ENCODE assay signal across 8 cellular contexts in genomic region chr19:38851622-38852230, GRCh38. TPM values are rescaled to one million over a fixed set of nuclear protein-coding genes. Genes with fewer than 3 reads are reported as not detected.
A peak's percentile ranks its signal among the peaks of the same experiment; 100 is the strongest.
DNase-seq lines count a peak whose midpoint lies in the region; ATAC-seq, FAIRE-seq and TF ChIP-seq lines count a peak whose summit lies in the region.

No MANE protein-coding gene starts in this region.

- DNase-seq in GM04504 (ENCODE audit: low read depth) = peak; percentile 83
- DNase-seq in NCI-H526 treated with DMSO at 0.1 percent for 48 hours (lab: John Stamatoyannopoulos, UW) = peak; percentile 77
- DNase-seq in activated CD4-positive, alpha-beta T cell treated with anti-CD3 and anti-CD28 coated beads, Interleukin-2, amount 50 U/mL, for 1 hour = peak; percentile 86
- peak; percentile 89 for DNase-seq in dedifferentiated amniotic fluid mesenchymal stem cell (ENCODE audit: extremely low spot score)
- DNase-seq in HepG2 (ENCODE audit: low spot score) = peak; percentile 79
- peak; percentile 91 to 93 for DNase-seq in stimulated activated CD4-positive, alpha-beta T cell treated with anti-CD3 and anti-CD28 coated beads, Interleukin-2, amount 100 ng/mL, for 24 hours

- no peaks in the 10 kb centered on the region for H3K9me3 ChIP-seq in HepG2 (ENCODE audit: low read length)

- H3K27ac ChIP-seq in HepG2 (ENCODE audit: extremely low read length, insufficient read depth, low read length) = peak overlapping the region; percentile 91

- peak; percentile 50 to 72 for TF ChIP-seq POLR2A in HepG2 (IDR thresholded peaks at IDR 0.05; ENCODE audit: insufficient read depth in 1 of 2, low read depth in 2 of 2, low read length in 2 of 2)

- peak overlapping the region; percentile 92 for H3K4me2 ChIP-seq in HepG2 (ENCODE audit: low read depth, low read length)

- peak overlapping the region; percentile 84 to 93 (median 87) for H3K4me3 ChIP-seq in HepG2 (replicated peaks in 1 of 3; ENCODE audit: insufficient read depth in 1 of 3, low read depth in 2 of 3, low read length in 3 of 3)

- H3K27me3 ChIP-seq in HepG2 (ENCODE audit: control insufficient read depth in 1 of 2, insufficient read depth in 2 of 2, low read length in 2 of 2) = no peaks in the 10 kb centered on the region; a peak in 1 of 5 replicates

- POLR2A ChIA-PET in HepG2 (lab: Yijun Ruan, JAX) = interaction anchor here (0.9 to 9.1 kb wide), 21 partner anchors 9 to 233 kb away, joined by 3 to 148 read pairs (median 5); partner anchors contain the start of genes ACTN4, ECH1, EIF3K and MRPS12

- peak; percentile 10; the same call in 1 of the 2 replicates for TF ChIP-seq RAD21 in HepG2 (CRISPR knock-in tag; IDR thresholded peaks at IDR 0.05)

- CTCF ChIA-PET in HepG2 (lab: Yijun Ruan, JAX; ENCODE audit: low intra/inter-chr PET ratio, low total read pairs) = no interaction called here

- no peak overlapping the region for H2AFZ ChIP-seq in HepG2 (ENCODE audit: low read length)

- intact Hi-C loops in HepG2 (cut with micrococcal nuclease; ENCODE audit: unreplicated experiment) = loop anchor here (2.0 kb wide), 2 partner anchors 21 to 47 kb away; partner anchors contain the start of genes ECH1, NFKBIB and SIRT2

- ATAC-seq in HG03432 (IDR thresholded peaks at IDR 0.05; ENCODE audit: unreplicated experiment) (peak; percentile 29), HepG2 (peak; percentile 16), HG03095 (IDR thresholded peaks at IDR 0.05; ENCODE audit: unreplicated experiment) (no peak)

- no peak for FAIRE-seq in HepG2 (lab: Jason Lieb, UNC)

- H3K79me2 ChIP-seq in HepG2 (ENCODE audit: insufficient read depth, low read length) = peaks cover 34% of the 10 kb centered on the region

- TF ChIP-seq CTCF in HepG2 (CRISPR knock-in tag; IDR thresholded peaks at IDR 0.05) = no peak

- in situ Hi-C loops in HepG2 (cut with HindIII; ENCODE audit: extremely low pct_ligation_motif_present, low pct_unique_long_range_greater_than_20kb) = no loop called here

- peaks cover 24% of the 10 kb centered on the region for H4K20me1 ChIP-seq in HepG2 (ENCODE audit: insufficient read depth, low read length)

- peak overlapping the region; percentile 88 for H3K9ac ChIP-seq in HepG2 (ENCODE audit: insufficient read depth, low read depth, low read length)

- peaks cover 49% of the 10 kb centered on the region for H3K4me1 ChIP-seq in HepG2 (ENCODE audit: insufficient read depth, low read length)

- H3K36me3 ChIP-seq in HepG2 (replicated peaks in 1 of 2; ENCODE audit: control insufficient read depth in 1 of 2, insufficient read depth in 2 of 2, low read length in 2 of 2) = peaks cover 7 to 12% of the 10 kb centered on the region in 2 experiments

- BruUV-seq in HepG2 (replicated peaks; lab: Mats Ljungman, UMichigan) = no TSS peak

- WGBS in HepG2 (ENCODE audit: low lambda C conversion rate) = 2% methylated on average over 30 of the region's 67 CpGs

- TF ChIP-seq EP300 in HepG2 (IDR thresholded peaks at IDR 0.05; ENCODE audit: low read depth in 2 of 2, low read length in 2 of 2) (peak in 1 of 2 experiments; percentile 65; a peak in 2 of 4 replicates), HepG2 (CRISPR knock-in tag; IDR thresholded peaks at IDR 0.05; ENCODE audit: borderline replicate concordance) (no peak)

RNA-seq across cellular contexts. Expression of gene HNRNPL, which starts 1.9 kb away (rescaled TPM):
- 270 and 278 TPM in 2 replicates for total RNA-seq in HepG2 (2016; rRNA removed; fragmentation: Illumina TruSeq; extraction: Trizol)
- 44.9 and 50.3 TPM in 2 replicates for total RNA-seq in HepG2 (2016; cell fraction: cytosol; rRNA removed; fragmentation: Illumina TruSeq; extraction: Trizol; ENCODE audit: low read depth)
- total RNA-seq in HepG2 (2016; cell fraction: insoluble cytoplasmic fraction; rRNA removed; fragmentation: Illumina TruSeq; extraction: Trizol) = 247 and 303 TPM in 2 replicates
- 97.2 and 106 TPM in 2 replicates for total RNA-seq in HepG2 (2016; cell fraction: membrane; rRNA removed; fragmentation: Illumina TruSeq; extraction: Trizol)
- 191 and 201 TPM in 2 replicates for total RNA-seq in HepG2 (2016; cell fraction: nucleus; rRNA removed; fragmentation: Illumina TruSeq; extraction: Trizol)
- 148 and 156 TPM in 2 replicates for polyA plus RNA-seq in HepG2 (2011; rRNA removed)
- polyA plus RNA-seq in HepG2 (2011; cell fraction: cytosol; rRNA removed) = 89.9 and 92.3 TPM in 2 replicates
- polyA plus RNA-seq in HepG2 (2011; cell fraction: nucleus; rRNA removed) = 184 and 197 TPM in 2 replicates
- 166 and 314 TPM in 2 replicates for polyA plus RNA-seq in HepG2 (2012)
- 36.1 and 37.5 TPM in 2 replicates for polyA plus RNA-seq in HepG2 (2016; cell fraction: cytosol; fragmentation: Illumina TruSeq; extraction: Trizol; ENCODE audit: low read depth)
- 257 and 357 TPM in 2 replicates for polyA plus RNA-seq in HepG2 (2016; cell fraction: insoluble cytoplasmic fraction; fragmentation: Illumina TruSeq; extraction: Trizol; ENCODE audit: low read depth)
- polyA plus RNA-seq in HepG2 (2016; cell fraction: membrane; fragmentation: Illumina TruSeq; extraction: Trizol; ENCODE audit: low read depth) = 76.7 and 82.5 TPM in 2 replicates
- 372 and 405 TPM in 2 replicates for polyA plus RNA-seq in HepG2 (2016; cell fraction: nucleus; fragmentation: Illumina TruSeq; extraction: Trizol; ENCODE audit: insufficient read depth, low read depth)
- 218 and 315 TPM in 2 replicates for polyA minus RNA-seq in HepG2 (2011; rRNA and poly(A)+ RNA removed; ENCODE audit: low replicate concordance)
- polyA minus RNA-seq in HepG2 (2011; cell fraction: cytosol; rRNA and poly(A)+ RNA removed) = 121 and 131 TPM in 2 replicates
- 131 and 151 TPM in 2 replicates for polyA minus RNA-seq in HepG2 (2011; cell fraction: nucleus; rRNA and poly(A)+ RNA removed)

RNA-seq across cellular contexts. Expression of gene ECH1, which starts 20.1 kb away (rescaled TPM):
- 45.4 and 54.8 TPM in 2 replicates for total RNA-seq in HepG2 (2016; rRNA removed; fragmentation: Illumina TruSeq; extraction: Trizol)
- 17.9 and 23.1 TPM in 2 replicates for total RNA-seq in HepG2 (2016; cell fraction: cytosol; rRNA removed; fragmentation: Illumina TruSeq; extraction: Trizol; ENCODE audit: low read depth)
- total RNA-seq in HepG2 (2016; cell fraction: insoluble cytoplasmic fraction; rRNA removed; fragmentation: Illumina TruSeq; extraction: Trizol) = 41.2 and 57.4 TPM in 2 replicates
- total RNA-seq in HepG2 (2016; cell fraction: membrane; rRNA removed; fragmentation: Illumina TruSeq; extraction: Trizol) = 15.1 and 19.6 TPM in 2 replicates
- total RNA-seq in HepG2 (2016; cell fraction: nucleus; rRNA removed; fragmentation: Illumina TruSeq; extraction: Trizol) = 31.4 and 37.2 TPM in 2 replicates
- 198 and 277 TPM in 2 replicates for polyA plus RNA-seq in HepG2 (2011; rRNA removed)
- 180 and 200 TPM in 2 replicates for polyA plus RNA-seq in HepG2 (2011; cell fraction: cytosol; rRNA removed)
- polyA plus RNA-seq in HepG2 (2011; cell fraction: nucleus; rRNA removed) = 123 and 139 TPM in 2 replicates
- 231 and 273 TPM in 2 replicates for polyA plus RNA-seq in HepG2 (2012)
- 49.8 and 49.9 TPM in 2 replicates for polyA plus RNA-seq in HepG2 (2016; cell fraction: cytosol; fragmentation: Illumina TruSeq; extraction: Trizol; ENCODE audit: low read depth)
- 244 and 262 TPM in 2 replicates for polyA plus RNA-seq in HepG2 (2016; cell fraction: insoluble cytoplasmic fraction; fragmentation: Illumina TruSeq; extraction: Trizol; ENCODE audit: low read depth)
- 43.5 and 46.5 TPM in 2 replicates for polyA plus RNA-seq in HepG2 (2016; cell fraction: membrane; fragmentation: Illumina TruSeq; extraction: Trizol; ENCODE audit: low read depth)
- polyA plus RNA-seq in HepG2 (2016; cell fraction: nucleus; fragmentation: Illumina TruSeq; extraction: Trizol; ENCODE audit: insufficient read depth, low read depth) = 142 and 151 TPM in 2 replicates
- polyA minus RNA-seq in HepG2 (2011; rRNA and poly(A)+ RNA removed; ENCODE audit: low replicate concordance) = 119 and 143 TPM in 2 replicates
- polyA minus RNA-seq in HepG2 (2011; cell fraction: cytosol; rRNA and poly(A)+ RNA removed) = 74.8 and 77.1 TPM in 2 replicates
- polyA minus RNA-seq in HepG2 (2011; cell fraction: nucleus; rRNA and poly(A)+ RNA removed) = 30.3 and 39.7 TPM in 2 replicates

RNA-seq across cellular contexts. Expression of gene RINL, which starts 26.3 kb away (rescaled TPM):
- 10.3 and 11.4 TPM in 2 replicates for total RNA-seq in HepG2 (2016; rRNA removed; fragmentation: Illumina TruSeq; extraction: Trizol)
- 4.4 and 4.8 TPM in 2 replicates for total RNA-seq in HepG2 (2016; cell fraction: cytosol; rRNA removed; fragmentation: Illumina TruSeq; extraction: Trizol; ENCODE audit: low read depth)
- 11.9 and 12.4 TPM in 2 replicates for total RNA-seq in HepG2 (2016; cell fraction: insoluble cytoplasmic fraction; rRNA removed; fragmentation: Illumina TruSeq; extraction: Trizol)
- total RNA-seq in HepG2 (2016; cell fraction: membrane; rRNA removed; fragmentation: Illumina TruSeq; extraction: Trizol) = 8.3 and 11.2 TPM in 2 replicates
- 5.0 and 8.7 TPM in 2 replicates for total RNA-seq in HepG2 (2016; cell fraction: nucleus; rRNA removed; fragmentation: Illumina TruSeq; extraction: Trizol)
- 18.0 and 18.5 TPM in 2 replicates for polyA plus RNA-seq in HepG2 (2011; rRNA removed)
- 13.8 and 14.5 TPM in 2 replicates for polyA plus RNA-seq in HepG2 (2011; cell fraction: cytosol; rRNA removed)
- 23.0 and 23.9 TPM in 2 replicates for polyA plus RNA-seq in HepG2 (2011; cell fraction: nucleus; rRNA removed)
- 8.6 and 10.2 TPM in 2 replicates for polyA plus RNA-seq in HepG2 (2012)
- 2.4 and 2.6 TPM in 2 replicates for polyA plus RNA-seq in HepG2 (2016; cell fraction: cytosol; fragmentation: Illumina TruSeq; extraction: Trizol; ENCODE audit: low read depth)
- polyA plus RNA-seq in HepG2 (2016; cell fraction: insoluble cytoplasmic fraction; fragmentation: Illumina TruSeq; extraction: Trizol; ENCODE audit: low read depth) = 9.1 and 12.2 TPM in 2 replicates
- 5.3 and 6.5 TPM in 2 replicates for polyA plus RNA-seq in HepG2 (2016; cell fraction: membrane; fragmentation: Illumina TruSeq; extraction: Trizol; ENCODE audit: low read depth)
- polyA plus RNA-seq in HepG2 (2016; cell fraction: nucleus; fragmentation: Illumina TruSeq; extraction: Trizol; ENCODE audit: insufficient read depth, low read depth) = 12.7 and 15.7 TPM in 2 replicates
- 3.7 and 14.6 TPM in 2 replicates for polyA minus RNA-seq in HepG2 (2011; rRNA and poly(A)+ RNA removed; ENCODE audit: low replicate concordance)
- polyA minus RNA-seq in HepG2 (2011; cell fraction: cytosol; rRNA and poly(A)+ RNA removed) = 5.7 and 7.2 TPM in 2 replicates
- polyA minus RNA-seq in HepG2 (2011; cell fraction: nucleus; rRNA and poly(A)+ RNA removed) = 9.9 and 10.7 TPM in 2 replicates

RNA-seq across cellular contexts. Expression of gene LGALS4, which starts 39.0 kb away (rescaled TPM):
- 0.24 and 0.32 TPM in 2 replicates for total RNA-seq in HepG2 (2016; rRNA removed; fragmentation: Illumina TruSeq; extraction: Trizol)
- not detected in 2 replicates for total RNA-seq in HepG2 (2016; cell fraction: cytosol; rRNA removed; fragmentation: Illumina TruSeq; extraction: Trizol; ENCODE audit: low read depth)
- 0.39 TPM in 1 of 2 replicates, not detected in the other for total RNA-seq in HepG2 (2016; cell fraction: insoluble cytoplasmic fraction; rRNA removed; fragmentation: Illumina TruSeq; extraction: Trizol)
- total RNA-seq in HepG2 (2016; cell fraction: membrane; rRNA removed; fragmentation: Illumina TruSeq; extraction: Trizol) = 0.31 TPM in 1 of 2 replicates, not detected in the other
- 0.28 and 0.41 TPM in 2 replicates for total RNA-seq in HepG2 (2016; cell fraction: nucleus; rRNA removed; fragmentation: Illumina TruSeq; extraction: Trizol)
- 0.48 and 0.71 TPM in 2 replicates for polyA plus RNA-seq in HepG2 (2011; rRNA removed)
- polyA plus RNA-seq in HepG2 (2011; cell fraction: cytosol; rRNA removed) = 0.26 and 0.30 TPM in 2 replicates
- polyA plus RNA-seq in HepG2 (2011; cell fraction: nucleus; rRNA removed) = 2.4 and 2.9 TPM in 2 replicates
- 0.59 and 0.87 TPM in 2 replicates for polyA plus RNA-seq in HepG2 (2012)
- polyA plus RNA-seq in HepG2 (2016; cell fraction: cytosol; fragmentation: Illumina TruSeq; extraction: Trizol; ENCODE audit: low read depth) = 0.17 TPM in 1 of 2 replicates, not detected in the other
- not detected in 2 replicates for polyA plus RNA-seq in HepG2 (2016; cell fraction: insoluble cytoplasmic fraction; fragmentation: Illumina TruSeq; extraction: Trizol; ENCODE audit: low read depth)
- 0.26 TPM in 1 of 2 replicates, not detected in the other for polyA plus RNA-seq in HepG2 (2016; cell fraction: membrane; fragmentation: Illumina TruSeq; extraction: Trizol; ENCODE audit: low read depth)
- 2.4 TPM in 1 of 2 replicates, not detected in the other for polyA plus RNA-seq in HepG2 (2016; cell fraction: nucleus; fragmentation: Illumina TruSeq; extraction: Trizol; ENCODE audit: insufficient read depth, low read depth)
- polyA minus RNA-seq in HepG2 (2011; rRNA and poly(A)+ RNA removed; ENCODE audit: low replicate concordance) = 0.42 and 0.68 TPM in 2 replicates
- polyA minus RNA-seq in HepG2 (2011; cell fraction: cytosol; rRNA and poly(A)+ RNA removed) = not detected in 2 replicates
- polyA minus RNA-seq in HepG2 (2011; cell fraction: nucleus; rRNA and poly(A)+ RNA removed) = 0.90 and 3.0 TPM in 2 replicates

RNA-seq across cellular contexts. Expression of gene SIRT2, which starts 47.7 kb away (rescaled TPM):
- total RNA-seq in HepG2 (2016; rRNA removed; fragmentation: Illumina TruSeq; extraction: Trizol) = 20.3 and 22.3 TPM in 2 replicates
- 14.3 and 15.2 TPM in 2 replicates for total RNA-seq in HepG2 (2016; cell fraction: cytosol; rRNA removed; fragmentation: Illumina TruSeq; extraction: Trizol; ENCODE audit: low read depth)
- 18.1 and 20.6 TPM in 2 replicates for total RNA-seq in HepG2 (2016; cell fraction: insoluble cytoplasmic fraction; rRNA removed; fragmentation: Illumina TruSeq; extraction: Trizol)
- 24.1 and 28.8 TPM in 2 replicates for total RNA-seq in HepG2 (2016; cell fraction: membrane; rRNA removed; fragmentation: Illumina TruSeq; extraction: Trizol)
- 10.5 and 13.7 TPM in 2 replicates for total RNA-seq in HepG2 (2016; cell fraction: nucleus; rRNA removed; fragmentation: Illumina TruSeq; extraction: Trizol)
- polyA plus RNA-seq in HepG2 (2011; rRNA removed) = 26.1 and 32.6 TPM in 2 replicates
- 20.9 and 26.0 TPM in 2 replicates for polyA plus RNA-seq in HepG2 (2011; cell fraction: cytosol; rRNA removed)
- 54.3 and 54.9 TPM in 2 replicates for polyA plus RNA-seq in HepG2 (2011; cell fraction: nucleus; rRNA removed)
- polyA plus RNA-seq in HepG2 (2012) = 17.1 and 18.5 TPM in 2 replicates
- polyA plus RNA-seq in HepG2 (2016; cell fraction: cytosol; fragmentation: Illumina TruSeq; extraction: Trizol; ENCODE audit: low read depth) = 19.1 and 22.5 TPM in 2 replicates
- 21.0 and 27.0 TPM in 2 replicates for polyA plus RNA-seq in HepG2 (2016; cell fraction: insoluble cytoplasmic fraction; fragmentation: Illumina TruSeq; extraction: Trizol; ENCODE audit: low read depth)
- polyA plus RNA-seq in HepG2 (2016; cell fraction: membrane; fragmentation: Illumina TruSeq; extraction: Trizol; ENCODE audit: low read depth) = 29.2 and 29.4 TPM in 2 replicates
- polyA plus RNA-seq in HepG2 (2016; cell fraction: nucleus; fragmentation: Illumina TruSeq; extraction: Trizol; ENCODE audit: insufficient read depth, low read depth) = 29.4 and 29.5 TPM in 2 replicates
- 15.5 and 28.6 TPM in 2 replicates for polyA minus RNA-seq in HepG2 (2011; rRNA and poly(A)+ RNA removed; ENCODE audit: low replicate concordance)
- 12.0 and 12.7 TPM in 2 replicates for polyA minus RNA-seq in HepG2 (2011; cell fraction: cytosol; rRNA and poly(A)+ RNA removed)
- 10.3 and 11.2 TPM in 2 replicates for polyA minus RNA-seq in HepG2 (2011; cell fraction: nucleus; rRNA and poly(A)+ RNA removed)
